In genomic region chr10:92213049-92213448, GRCh38 we compare ENCODE assay signal across 18 cellular contexts.
"Had no signal": no experiment of that assay in that cellular context is flagged by ENCODE, and none has a peak within 500 bp of the region (broad histone marks: within the 10 kb centered on the region; RNA-seq: fewer than 3 reads in every experiment).

No MANE protein-coding gene starts in this region.

- ATAC-seq: activated T-cell treated with anti-CD3 and anti-CD28 coated beads, Interleukin-2, amount 50 U/mL, for 4 hours; left cardiac atrium; lower lobe of right lung; stimulated activated naive B cell treated with anti-CD40 and anti-IgM and Interleukin-4, amounts not matched to agents 10 μg/mL and 1 μg/mL and 100 μg/mL, for 72 hours had no signal

- H3K36me3 Mint-ChIP-seq: naive B cell had no signal

- H3K27ac ChIP-seq: lower lobe of right lung, upper lobe of left lung had no signal

- DNase-seq: activated CD4-positive, alpha-beta T cell treated with anti-CD3 and anti-CD28 coated beads, Interleukin-2, amount 10 ng/mL, durations not matched to agents 7 days and 5 days; activated CD4-positive, CD25-positive, alpha-beta regulatory T cell; activated effector memory CD4-positive, alpha-beta T cell treated with anti-CD3 and anti-CD28 coated beads, Interleukin-2, amount 50 U/mL, for 16 hours; activated T-cell treated with anti-CD3 and anti-CD28 coated beads, Interleukin-2, amount 50 U/mL, for 4 hours; amygdala; dermis blood vessel endothelial cell; endodermal cell; erythroblast; hypothalamus; left cardiac atrium; lower lobe of right lung; naive B cell; posterior cingulate gyrus; stimulated activated naive B cell treated with anti-CD40 and anti-IgM and Interleukin-4, amounts not matched to agents 10 μg/mL and 1 μg/mL and 100 μg/mL, for 72 hours; upper lobe of left lung had no signal

- H3K9me3 ChIP-seq: lower lobe of right lung, upper lobe of left lung had no signal

- H3K4me1 Mint-ChIP-seq: endodermal cell had no signal

- H3K4me3 Mint-ChIP-seq: activated CD4-positive, alpha-beta T cell treated with anti-CD3 and anti-CD28 coated beads, Interleukin-2, amount 10 ng/mL, durations not matched to agents 7 days and 5 days; activated naive CD8-positive, alpha-beta T cell; brain; endodermal cell; naive B cell; stimulated activated naive B cell treated with anti-CD40 and anti-IgM and Interleukin-4, amounts not matched to agents 10 μg/mL and 1 μg/mL and 100 μg/mL, for 72 hours had no signal

- H3K27me3 Mint-ChIP-seq: activated CD4-positive, alpha-beta T cell treated with anti-CD3 and anti-CD28 coated beads, Interleukin-2, amount 10 ng/mL, durations not matched to agents 7 days and 5 days; activated naive CD8-positive, alpha-beta T cell; brain; naive B cell; stimulated activated naive B cell treated with anti-CD40 and anti-IgM and Interleukin-4, amounts not matched to agents 10 μg/mL and 1 μg/mL and 100 μg/mL, for 72 hours had no signal

- H3K4me3 ChIP-seq: lower lobe of right lung, skin epidermis, upper lobe of left lung had no signal

- H3K9me3 Mint-ChIP-seq: activated CD4-positive, alpha-beta T cell treated with anti-CD3 and anti-CD28 coated beads, Interleukin-2, amount 10 ng/mL, durations not matched to agents 7 days and 5 days; activated T-cell treated with anti-CD3 and anti-CD28 coated beads, Interleukin-2, amount 50 U/mL, for 4 hours; brain; endodermal cell; naive B cell; stimulated activated naive B cell treated with anti-CD40 and anti-IgM and Interleukin-4, amounts not matched to agents 10 μg/mL and 1 μg/mL and 100 μg/mL, for 72 hours had no signal

- H3K27ac Mint-ChIP-seq: activated naive CD8-positive, alpha-beta T cell; brain; endodermal cell; stimulated activated naive B cell treated with anti-CD40 and anti-IgM and Interleukin-4, amounts not matched to agents 10 μg/mL and 1 μg/mL and 100 μg/mL, for 72 hours had no signal

- H3K27me3 ChIP-seq: upper lobe of left lung had no signal
